In genomic region chr15:87973456-87974215, GRCh38 we compare ENCODE assay signal across 18 cellular contexts.
"Had no signal": no experiment of that assay in that cellular context is flagged by ENCODE, and none has a peak within 500 bp of the region (broad histone marks: within the 10 kb centered on the region; RNA-seq: fewer than 3 reads in every experiment).

No MANE protein-coding gene starts in this region.

- ATAC-seq: activated CD4-positive, CD25-positive, alpha-beta regulatory T cell treated with anti-CD3 and anti-CD28 coated beads, Interleukin-2, amount 50 U/mL, for 24 hours; activated CD8-positive, alpha-beta T cell treated with anti-CD3 and anti-CD28 coated beads, Interleukin-2, amount 10 ng/mL, durations not matched to agents 7 days and 5 days; natural killer cell treated with Interleukin-12 subunit alpha and Interleukin-12 subunit beta and Interleukin-15 and Interleukin-18, amount 100 ng/mL, for 72 hours; right cardiac atrium; stimulated activated naive CD8-positive, alpha-beta T cell treated with anti-CD3 and anti-CD28 coated beads, Interleukin-15, Interleukin-2, amounts not matched to agents 100 U/mL and 50 U/mL, for 24 hours had no signal

- H3K36me3 Mint-ChIP-seq: activated naive CD8-positive, alpha-beta T cell treated with anti-CD3 and anti-CD28 coated beads, Interleukin-2, amount 10 ng/mL, durations not matched to agents 7 days and 5 days; natural killer cell treated with Interleukin-12 subunit alpha and Interleukin-12 subunit beta and Interleukin-15 and Interleukin-18, amount 100 ng/mL, for 72 hours; type B pancreatic cell had no signal

- DNase-seq: activated CD4-positive, alpha-beta T cell treated with anti-CD3 and anti-CD28 coated beads, Interleukin-2, amount 10 ng/mL, durations not matched to agents 7 days and 5 days; activated CD8-positive, alpha-beta T cell treated with anti-CD3 and anti-CD28 coated beads, Interleukin-2, amount 10 ng/mL, durations not matched to agents 7 days and 5 days; activated naive CD4-positive, alpha-beta T cell treated with Interleukin-2 at 50 U/mL for 16 hours; activated naive CD8-positive, alpha-beta T cell treated with anti-CD3 and anti-CD28 coated beads, Interleukin-2, amount 10 ng/mL, durations not matched to agents 7 days and 5 days; activated T-cell treated with anti-CD3 and anti-CD28 coated beads, Interleukin-2, amount 50 U/mL, for 24 hours; brain microvascular endothelial cell; colonic mucosa; mesendoderm; right cardiac atrium; stimulated activated naive CD8-positive, alpha-beta T cell treated with anti-CD3 and anti-CD28 coated beads, Interleukin-15, Interleukin-2, amounts not matched to agents 100 U/mL and 50 U/mL, for 24 hours had no signal

- H3K36me3 ChIP-seq: brain microvascular endothelial cell, colonic mucosa, esophagus muscularis mucosa had no signal

- H3K9me3 ChIP-seq: colonic mucosa, esophagus muscularis mucosa had no signal

- H3K27me3 Mint-ChIP-seq: activated CD4-positive, alpha-beta T cell treated with anti-CD3 and anti-CD28 coated beads, Interleukin-2, amount 10 ng/mL, durations not matched to agents 7 days and 5 days; activated T-cell treated with anti-CD3 and anti-CD28 coated beads, Interleukin-2, amount 50 U/mL, for 24 hours; natural killer cell treated with Interleukin-12 subunit alpha and Interleukin-12 subunit beta and Interleukin-15 and Interleukin-18, amount 100 ng/mL, for 72 hours had no signal

- H3K27ac ChIP-seq: brain microvascular endothelial cell, colonic mucosa, esophagus muscularis mucosa, skin epidermis had no signal

- H3K4me3 Mint-ChIP-seq: activated CD4-positive, alpha-beta T cell treated with anti-CD3 and anti-CD28 coated beads, Interleukin-2, amount 10 ng/mL, durations not matched to agents 7 days and 5 days; activated CD8-positive, alpha-beta T cell treated with anti-CD3 and anti-CD28 coated beads, Interleukin-2, amount 10 ng/mL, durations not matched to agents 7 days and 5 days; activated naive CD8-positive, alpha-beta T cell treated with anti-CD3 and anti-CD28 coated beads, Interleukin-2, amount 10 ng/mL, durations not matched to agents 7 days and 5 days; activated T-cell treated with anti-CD3 and anti-CD28 coated beads, Interleukin-2, amount 50 U/mL, for 24 hours; central memory CD8-positive, alpha-beta T cell; natural killer cell treated with Interleukin-12 subunit alpha and Interleukin-12 subunit beta and Interleukin-15 and Interleukin-18, amount 100 ng/mL, for 72 hours; T-helper 1 cell treated with Interleukin-12 subunit alpha and Interleukin-12 subunit beta and Interleukin-4 antibody, amounts not matched to agents 30 μg/mL and 1 μg/mL, for 36 hours; type B pancreatic cell had no signal

- H3K27me3 ChIP-seq: brain microvascular endothelial cell, colonic mucosa, esophagus muscularis mucosa had no signal

- H3K27ac Mint-ChIP-seq: activated CD4-positive, alpha-beta T cell treated with anti-CD3 and anti-CD28 coated beads, Interleukin-2, amount 10 ng/mL, durations not matched to agents 7 days and 5 days; activated CD8-positive, alpha-beta T cell treated with anti-CD3 and anti-CD28 coated beads, Interleukin-2, amount 10 ng/mL, durations not matched to agents 7 days and 5 days; activated naive CD8-positive, alpha-beta T cell treated with anti-CD3 and anti-CD28 coated beads, Interleukin-2, amount 10 ng/mL, durations not matched to agents 7 days and 5 days; activated T-cell treated with anti-CD3 and anti-CD28 coated beads, Interleukin-2, amount 50 U/mL, for 24 hours; activated T-helper 2 cell treated with anti-CD3 and anti-CD28 coated beads, Interferon-gamma antibody, Interleukin-2, Interleukin-4, amounts not matched to agents 10 μg/mL and 5 μg/mL and 100 μg/mL, durations not matched to agents 14 hours and 24 hours and 36 hours; natural killer cell treated with Interleukin-12 subunit alpha and Interleukin-12 subunit beta and Interleukin-15 and Interleukin-18, amount 100 ng/mL, for 72 hours; T-helper 1 cell treated with Interleukin-12 subunit alpha and Interleukin-12 subunit beta and Interleukin-4 antibody, amounts not matched to agents 30 μg/mL and 1 μg/mL, for 36 hours; type B pancreatic cell had no signal

- H3K4me1 Mint-ChIP-seq: activated CD4-positive, alpha-beta T cell treated with anti-CD3 and anti-CD28 coated beads, Interleukin-2, amount 10 ng/mL, durations not matched to agents 7 days and 5 days; activated naive CD8-positive, alpha-beta T cell treated with anti-CD3 and anti-CD28 coated beads, Interleukin-2, amount 10 ng/mL, durations not matched to agents 7 days and 5 days; central memory CD8-positive, alpha-beta T cell had no signal

- H3K4me3 ChIP-seq: colonic mucosa, esophagus muscularis mucosa, skin epidermis had no signal

- H3K9me3 Mint-ChIP-seq: activated CD4-positive, alpha-beta T cell treated with anti-CD3 and anti-CD28 coated beads, Interleukin-2, amount 10 ng/mL, durations not matched to agents 7 days and 5 days; activated T-cell treated with anti-CD3 and anti-CD28 coated beads, Interleukin-2, amount 50 U/mL, for 24 hours; activated T-helper 2 cell treated with anti-CD3 and anti-CD28 coated beads, Interferon-gamma antibody, Interleukin-2, Interleukin-4, amounts not matched to agents 10 μg/mL and 5 μg/mL and 100 μg/mL, durations not matched to agents 14 hours and 24 hours and 36 hours; T-helper 1 cell treated with Interleukin-12 subunit alpha and Interleukin-12 subunit beta and Interleukin-4 antibody, amounts not matched to agents 30 μg/mL and 1 μg/mL, for 36 hours; type B pancreatic cell had no signal

- H3K4me1 ChIP-seq: colonic mucosa, esophagus muscularis mucosa had no signal
